ENCODE assay signal across 32 cellular contexts in genomic region chr2:64461271-64462058, GRCh38.
"Had no signal": no experiment of that assay in that cellular context is flagged by ENCODE, and none has a peak within 500 bp of the region (broad histone marks: within the 10 kb centered on the region; RNA-seq: fewer than 3 reads in every experiment).

No MANE protein-coding gene starts in this region.

- H3K4me1 Mint-ChIP-seq: activated CD4-positive, alpha-beta T cell treated with anti-CD3 and anti-CD28 coated beads for 36 hours; activated CD4-positive, alpha-beta T cell treated with anti-CD3 and anti-CD28 coated beads, Interleukin-2, amount 10 ng/mL, durations not matched to agents 24 days and 14 days; activated CD8-positive, alpha-beta memory T cell treated with anti-CD3 and anti-CD28 coated beads, Interleukin-2, amount 10 ng/mL, durations not matched to agents 7 days and 5 days; activated naive CD4-positive, alpha-beta T cell treated with anti-CD3 and anti-CD28 coated beads, Interleukin-2, amount 10 ng/mL, durations not matched to agents 7 days and 5 days; activated naive CD8-positive, alpha-beta T cell treated with anti-CD3 and anti-CD28 coated beads, Interleukin-2, amount 10 ng/mL, durations not matched to agents 7 days and 5 days; T-helper 17 cell had no signal

- H3K9me3 ChIP-seq: ascending aorta, breast epithelium, colonic mucosa, esophagus squamous epithelium, gastroesophageal sphincter had no signal

- H3K36me3 ChIP-seq: breast epithelium, colonic mucosa had no signal

- H3K27me3 ChIP-seq: ascending aorta, breast epithelium, cardiac muscle cell, colonic mucosa, esophagus squamous epithelium, gastroesophageal sphincter had no signal

- H3K4me3 ChIP-seq: ascending aorta, breast epithelium, cardiac muscle cell, colonic mucosa, esophagus squamous epithelium, gastroesophageal sphincter had no signal

- ATAC-seq: activated CD4-positive, alpha-beta T cell treated with anti-CD3 and anti-CD28 coated beads for 36 hours; activated CD8-positive, alpha-beta memory T cell treated with anti-CD3 and anti-CD28 coated beads, Interleukin-2, amount 10 ng/mL, durations not matched to agents 7 days and 5 days; activated CD8-positive, alpha-beta T cell treated with anti-CD3 and anti-CD28 coated beads, Interleukin-2, amount 10 ng/mL, durations not matched to agents 7 days and 5 days; activated naive CD4-positive, alpha-beta T cell treated with anti-CD3 and anti-CD28 coated beads, Interleukin-2, amount 50 U/mL, for 72 hours; gastroesophageal sphincter; T-helper 17 cell had no signal

- DNase-seq: activated CD4-positive, alpha-beta memory T cell treated with anti-CD3 and anti-CD28 coated beads for 36 hours; activated CD4-positive, alpha-beta T cell treated with anti-CD3 and anti-CD28 coated beads for 36 hours; activated CD4-positive, alpha-beta T cell treated with anti-CD3 and anti-CD28 coated beads, Interleukin-2, amount 10 ng/mL, durations not matched to agents 24 days and 14 days; activated CD4-positive, CD25-positive, alpha-beta regulatory T cell; activated CD4-positive, CD25-positive, alpha-beta regulatory T cell treated with anti-CD3 and anti-CD28 coated beads, Interleukin-2, amount 50 U/mL, for 72 hours; activated CD8-positive, alpha-beta memory T cell treated with anti-CD3 and anti-CD28 coated beads, Interleukin-2, amount 10 ng/mL, durations not matched to agents 7 days and 5 days; activated CD8-positive, alpha-beta memory T cell treated with anti-CD3 and anti-CD28 coated beads, Interleukin-2, amount 50 U/mL, for 4 hours; activated CD8-positive, alpha-beta T cell treated with anti-CD3 and anti-CD28 coated beads, Interleukin-2, amount 10 ng/mL, durations not matched to agents 7 days and 5 days; activated effector memory CD4-positive, alpha-beta T cell treated with anti-CD3 and anti-CD28 coated beads, Interleukin-2, amount 50 U/mL, for 16 hours; activated naive CD4-positive, alpha-beta T cell treated with anti-CD3 and anti-CD28 coated beads, Interleukin-2, amount 10 ng/mL, durations not matched to agents 7 days and 5 days; activated naive CD8-positive, alpha-beta T cell treated with anti-CD3 and anti-CD28 coated beads, Interleukin-2, amount 10 ng/mL, durations not matched to agents 7 days and 5 days; activated T-cell treated with anti-CD3 and anti-CD28 coated beads, Interleukin-2, amount 50 U/mL, for 1 hour; activated T-cell treated with anti-CD3 and anti-CD28 coated beads, Interleukin-2, amount 50 U/mL, for 48 hours; central memory CD4-positive, alpha-beta T cell; cerebellar nuclear complex; colonic mucosa; effector CD8-positive, alpha-beta T cell; esophagus squamous epithelium; foreskin melanocyte; head of caudate nucleus; T-helper 17 cell; T1000 had no signal

- H3K27me3 Mint-ChIP-seq: activated CD4-positive, alpha-beta T cell treated with anti-CD3 and anti-CD28 coated beads for 36 hours; brain; T-helper 17 cell had no signal

- H3K4me3 Mint-ChIP-seq: activated CD4-positive, alpha-beta memory T cell treated with anti-CD3 and anti-CD28 coated beads for 36 hours; activated CD4-positive, alpha-beta T cell treated with anti-CD3 and anti-CD28 coated beads for 36 hours; activated CD4-positive, alpha-beta T cell treated with anti-CD3 and anti-CD28 coated beads, Interleukin-2, amount 10 ng/mL, durations not matched to agents 24 days and 14 days; activated CD8-positive, alpha-beta memory T cell treated with anti-CD3 and anti-CD28 coated beads, Interleukin-2, amount 10 ng/mL, durations not matched to agents 7 days and 5 days; activated CD8-positive, alpha-beta T cell treated with anti-CD3 and anti-CD28 coated beads, Interleukin-2, amount 10 ng/mL, durations not matched to agents 7 days and 5 days; activated naive CD4-positive, alpha-beta T cell treated with anti-CD3 and anti-CD28 coated beads, Interleukin-2, amount 10 ng/mL, durations not matched to agents 7 days and 5 days; activated naive CD8-positive, alpha-beta T cell treated with anti-CD3 and anti-CD28 coated beads, Interleukin-2, amount 10 ng/mL, durations not matched to agents 7 days and 5 days; activated T-helper 1 cell treated with anti-CD3 and anti-CD28 coated beads, Interleukin-12 subunit alpha, Interleukin-12 subunit beta, Interleukin-2, Interleukin-4 antibody, amounts not matched to agents 30 ng/mL and 10 ng/mL and 1 ng/mL, durations not matched to agents 14 hours and 24 hours and 36 hours; T-helper 17 cell; T-helper 2 cell treated with Interferon-gamma antibody and Interleukin-4, amounts not matched to agents 5 μg/mL and 100 μg/mL, for 36 hours had no signal

- H3K27ac ChIP-seq: ascending aorta, breast epithelium, cardiac muscle cell, colonic mucosa, epithelial cell of prostate, esophagus squamous epithelium, gastroesophageal sphincter had no signal

- H3K9me3 Mint-ChIP-seq: activated CD4-positive, alpha-beta memory T cell treated with anti-CD3 and anti-CD28 coated beads for 36 hours; activated CD4-positive, alpha-beta T cell treated with anti-CD3 and anti-CD28 coated beads, Interleukin-2, amount 10 ng/mL, durations not matched to agents 24 days and 14 days; activated naive CD4-positive, alpha-beta T cell treated with anti-CD3 and anti-CD28 coated beads, Interleukin-2, amount 10 ng/mL, durations not matched to agents 7 days and 5 days; activated naive CD4-positive, alpha-beta T cell treated with anti-CD3 and anti-CD28 coated beads, Interleukin-2, amount 50 U/mL, for 72 hours; activated naive CD8-positive, alpha-beta T cell treated with anti-CD3 and anti-CD28 coated beads, Interleukin-2, amount 10 ng/mL, durations not matched to agents 7 days and 5 days; activated T-helper 1 cell treated with anti-CD3 and anti-CD28 coated beads, Interleukin-12 subunit alpha, Interleukin-12 subunit beta, Interleukin-2, Interleukin-4 antibody, amounts not matched to agents 30 ng/mL and 10 ng/mL and 1 ng/mL, durations not matched to agents 14 hours and 24 hours and 36 hours; activated T-helper 2 cell treated with anti-CD3 and anti-CD28 coated beads, Interferon-gamma antibody, Interleukin-2, Interleukin-4, amounts not matched to agents 10 μg/mL and 5 μg/mL and 100 μg/mL, durations not matched to agents 14 hours and 24 hours and 36 hours; brain; T-helper 2 cell treated with Interferon-gamma antibody and Interleukin-4, amounts not matched to agents 5 μg/mL and 100 μg/mL, for 36 hours had no signal

- H3K27ac Mint-ChIP-seq: activated CD4-positive, alpha-beta memory T cell treated with anti-CD3 and anti-CD28 coated beads for 36 hours; activated CD4-positive, alpha-beta T cell treated with anti-CD3 and anti-CD28 coated beads for 36 hours; activated CD4-positive, alpha-beta T cell treated with anti-CD3 and anti-CD28 coated beads, Interleukin-2, amount 10 ng/mL, durations not matched to agents 24 days and 14 days; activated CD8-positive, alpha-beta memory T cell treated with anti-CD3 and anti-CD28 coated beads, Interleukin-2, amount 10 ng/mL, durations not matched to agents 7 days and 5 days; activated CD8-positive, alpha-beta T cell treated with anti-CD3 and anti-CD28 coated beads, Interleukin-2, amount 10 ng/mL, durations not matched to agents 7 days and 5 days; activated naive CD4-positive, alpha-beta T cell treated with anti-CD3 and anti-CD28 coated beads, Interleukin-2, amount 10 ng/mL, durations not matched to agents 7 days and 5 days; activated naive CD4-positive, alpha-beta T cell treated with anti-CD3 and anti-CD28 coated beads, Interleukin-2, amount 50 U/mL, for 72 hours; activated naive CD8-positive, alpha-beta T cell treated with anti-CD3 and anti-CD28 coated beads, Interleukin-2, amount 10 ng/mL, durations not matched to agents 7 days and 5 days; activated T-helper 1 cell treated with anti-CD3 and anti-CD28 coated beads, Interleukin-12 subunit alpha, Interleukin-12 subunit beta, Interleukin-2, Interleukin-4 antibody, amounts not matched to agents 30 ng/mL and 10 ng/mL and 1 ng/mL, durations not matched to agents 14 hours and 24 hours and 36 hours; activated T-helper 2 cell treated with anti-CD3 and anti-CD28 coated beads, Interferon-gamma antibody, Interleukin-2, Interleukin-4, amounts not matched to agents 10 μg/mL and 5 μg/mL and 100 μg/mL, durations not matched to agents 14 hours and 24 hours and 36 hours; T-helper 17 cell; T-helper 2 cell treated with Interferon-gamma antibody and Interleukin-4, amounts not matched to agents 5 μg/mL and 100 μg/mL, for 36 hours had no signal

- H3K36me3 Mint-ChIP-seq: activated CD4-positive, alpha-beta memory T cell treated with anti-CD3 and anti-CD28 coated beads for 36 hours; activated CD8-positive, alpha-beta memory T cell treated with anti-CD3 and anti-CD28 coated beads, Interleukin-2, amount 10 ng/mL, durations not matched to agents 7 days and 5 days; activated naive CD4-positive, alpha-beta T cell treated with anti-CD3 and anti-CD28 coated beads, Interleukin-2, amount 10 ng/mL, durations not matched to agents 7 days and 5 days; activated naive CD4-positive, alpha-beta T cell treated with anti-CD3 and anti-CD28 coated beads, Interleukin-2, amount 50 U/mL, for 72 hours; activated naive CD8-positive, alpha-beta T cell treated with anti-CD3 and anti-CD28 coated beads, Interleukin-2, amount 10 ng/mL, durations not matched to agents 7 days and 5 days had no signal

- H3K4me1 ChIP-seq: ascending aorta, breast epithelium, colonic mucosa, gastroesophageal sphincter had no signal
